28 cellular contexts compared by ENCODE assay signal in genomic region chr3:73710340-73710739, GRCh38.
"Had no signal": no experiment of that assay in that cellular context is flagged by ENCODE, and none has a peak within 500 bp of the region (broad histone marks: within the 10 kb centered on the region; RNA-seq: fewer than 3 reads in every experiment).

No MANE protein-coding gene starts in this region.

- H3K36me3 ChIP-seq: brain microvascular endothelial cell, Peyer's patch, SJCRH30 had no signal

- H3K36me3 Mint-ChIP-seq: activated naive CD4-positive, alpha-beta T cell treated with anti-CD3 and anti-CD28 coated beads, Interleukin-2, amount 50 U/mL, for 72 hours; WTC11 had no signal

- FAIRE-seq: K562 had no signal

- H3K4me1 ChIP-seq: Peyer's patch, SJCRH30 had no signal

- H3K9me3 ChIP-seq: Peyer's patch, SJCRH30 had no signal

- H3K27ac Mint-ChIP-seq: activated CD8-positive, alpha-beta T cell treated with anti-CD3 and anti-CD28 coated beads, Interleukin-2, amount 10 ng/mL, durations not matched to agents 7 days and 5 days; activated naive CD4-positive, alpha-beta T cell treated with anti-CD3 and anti-CD28 coated beads, Interleukin-2, amount 50 U/mL, for 72 hours; activated naive CD8-positive, alpha-beta T cell treated with anti-CD3 and anti-CD28 coated beads, Interleukin-2, amount 50 U/mL, for 24 hours; activated T-cell treated with anti-CD3 and anti-CD28 coated beads, Interleukin-2, amount 50 U/mL, for 24 hours; activated T-helper 1 cell treated with anti-CD3 and anti-CD28 coated beads, Interleukin-12 subunit alpha, Interleukin-12 subunit beta, Interleukin-2, Interleukin-4 antibody, amounts not matched to agents 30 ng/mL and 10 ng/mL and 1 ng/mL, durations not matched to agents 14 hours and 24 hours and 36 hours; T-helper 17 cell; WTC11 had no signal

- H3K4me3 ChIP-seq: K562, Peyer's patch, SJCRH30 had no signal

- H3K4me3 Mint-ChIP-seq: activated CD8-positive, alpha-beta T cell treated with anti-CD3 and anti-CD28 coated beads, Interleukin-2, amount 10 ng/mL, durations not matched to agents 7 days and 5 days; activated naive CD8-positive, alpha-beta T cell treated with anti-CD3 and anti-CD28 coated beads, Interleukin-2, amount 50 U/mL, for 24 hours; activated T-cell treated with anti-CD3 and anti-CD28 coated beads, Interleukin-2, amount 50 U/mL, for 24 hours; activated T-helper 1 cell treated with anti-CD3 and anti-CD28 coated beads, Interleukin-12 subunit alpha, Interleukin-12 subunit beta, Interleukin-2, Interleukin-4 antibody, amounts not matched to agents 30 ng/mL and 10 ng/mL and 1 ng/mL, durations not matched to agents 14 hours and 24 hours and 36 hours; T-helper 17 cell; WTC11 had no signal

- H3K9me3 Mint-ChIP-seq: activated T-helper 1 cell treated with anti-CD3 and anti-CD28 coated beads, Interleukin-12 subunit alpha, Interleukin-12 subunit beta, Interleukin-2, Interleukin-4 antibody, amounts not matched to agents 30 ng/mL and 10 ng/mL and 1 ng/mL, durations not matched to agents 14 hours and 24 hours and 36 hours had no signal

- H3K27me3 ChIP-seq: brain microvascular endothelial cell, Peyer's patch, SJCRH30 had no signal

- H3K27me3 Mint-ChIP-seq: activated naive CD8-positive, alpha-beta T cell treated with anti-CD3 and anti-CD28 coated beads, Interleukin-2, amount 50 U/mL, for 24 hours; activated T-cell treated with anti-CD3 and anti-CD28 coated beads, Interleukin-2, amount 50 U/mL, for 24 hours; T-helper 17 cell had no signal

- H3K27ac ChIP-seq: brain microvascular endothelial cell, Peyer's patch, RWPE1, SJCRH30 had no signal

- H3K4me1 Mint-ChIP-seq: activated naive CD8-positive, alpha-beta T cell treated with anti-CD3 and anti-CD28 coated beads, Interleukin-2, amount 50 U/mL, for 24 hours; T-helper 17 cell; WTC11 had no signal

- ATAC-seq: activated CD8-positive, alpha-beta T cell treated with anti-CD3 and anti-CD28 coated beads, Interleukin-2, amount 10 ng/mL, durations not matched to agents 7 days and 5 days; activated naive CD4-positive, alpha-beta T cell treated with anti-CD3 and anti-CD28 coated beads, Interleukin-2, amount 50 U/mL, for 72 hours; activated naive CD8-positive, alpha-beta T cell treated with anti-CD3 and anti-CD28 coated beads, Interleukin-2, amount 50 U/mL, for 24 hours; K562; T-helper 17 cell; WTC11 had no signal

- DNase-seq: activated CD4-positive, alpha-beta T cell treated with anti-CD3 and anti-CD28 coated beads for 48 hours; activated CD4-positive, alpha-beta T cell treated with anti-CD3 and anti-CD28 coated beads, Interleukin-2, amount 50 U/mL, for 4 hours; activated CD4-positive, CD25-positive, alpha-beta regulatory T cell treated with anti-CD3 and anti-CD28 coated beads, Interleukin-2, amount 50 U/mL, for 72 hours; activated CD8-positive, alpha-beta T cell treated with anti-CD3 and anti-CD28 coated beads, Interleukin-2, amount 10 ng/mL, durations not matched to agents 7 days and 5 days; activated effector memory CD4-positive, alpha-beta T cell treated with Interleukin-2 at 50 U/mL for 16 hours; activated naive CD4-positive, alpha-beta T cell treated with Interleukin-2 at 50 U/mL for 16 hours; activated naive CD8-positive, alpha-beta T cell treated with anti-CD3 and anti-CD28 coated beads, Interleukin-2, amount 50 U/mL, for 24 hours; activated T-cell treated with anti-CD3 and anti-CD28 coated beads, Interleukin-2, amount 50 U/mL, for 24 hours; amniotic stem cell; brain microvascular endothelial cell; Karpas-422; MM.1S; NCI-H1105; NCI-H1436; NCI-H187; NCI-H2081; NCI-H446; NCI-H524; Peyer's patch; Right ventricle myocardium superior; SJCRH30; T-helper 17 cell; T-helper 9 cell had no signal
